Comparison of ENCODE assay signal across 1 cellular context in genomic region chr3:190414297-190414696, GRCh38.
TF ChIP-seq lines count a peak whose summit lies in the region.

No MANE protein-coding gene starts in this region.

TF ChIP-seq in HepG2, 621 proteins besides CTCF, POLR2A, EP300 and RAD21:
- TF ChIP-seq ZNF543 (CRISPR knock-in tag; IDR thresholded peaks at IDR 0.05), result no peak
- no peak for TF ChIP-seq GLI4 (CRISPR knock-in tag; IDR thresholded peaks at IDR 0.05; ENCODE audit: borderline replicate concordance)
- no peak for TF ChIP-seq TERF1 (CRISPR knock-in tag; IDR thresholded peaks at IDR 0.05)
- TF ChIP-seq IRF2 (CRISPR knock-in tag; IDR thresholded peaks at IDR 0.05), result no peak
- no peak for TF ChIP-seq CBX5 (CRISPR knock-in tag; IDR thresholded peaks at IDR 0.05; ENCODE audit: borderline replicate concordance)
- no peak for TF ChIP-seq ZNF773 (CRISPR knock-in tag; IDR thresholded peaks at IDR 0.05; ENCODE audit: borderline replicate concordance)
- TF ChIP-seq HMG20A (CRISPR knock-in tag; IDR thresholded peaks at IDR 0.05; ENCODE audit: borderline replicate concordance), result no peak
- no peak for TF ChIP-seq AHDC1 (CRISPR knock-in tag; IDR thresholded peaks at IDR 0.05; ENCODE audit: borderline replicate concordance)
- TF ChIP-seq KDM4B (CRISPR knock-in tag; IDR thresholded peaks at IDR 0.05), result no peak
- no peak for TF ChIP-seq ZBTB7B (CRISPR knock-in tag; IDR thresholded peaks at IDR 0.05)
TF ChIP-seq in HepG2: peak in this region for 0.
